8 cellular contexts compared by ENCODE assay signal in genomic region chr5:171419663-171420428, GRCh38. TPM values are rescaled to one million over a fixed set of nuclear protein-coding genes. Genes with fewer than 3 reads are reported as not detected.
DNase-seq lines count a peak whose midpoint lies in the region; ATAC-seq and TF ChIP-seq lines count a peak whose summit lies in the region.

No MANE protein-coding gene starts in this region.

- no peak overlapping the region for H3K9ac ChIP-seq in SK-N-SH

- H3K9me2 ChIP-seq in SK-N-SH, result no peaks in the 10 kb centered on the region

- TF ChIP-seq RAD21 in SK-N-SH (IDR thresholded peaks at IDR 0.05; ENCODE audit: low read length), result no peak

- H3K79me2 ChIP-seq in SK-N-SH (ENCODE audit: insufficient read depth), result no peaks in the 10 kb centered on the region

- TF ChIP-seq EP300 in SK-N-SH (IDR thresholded peaks at IDR 0.05; ENCODE audit: borderline replicate concordance in 1 of 2, low read depth in 1 of 2, low read length in 1 of 2) (no peak), transverse colon (IDR thresholded peaks at IDR 0.05; ENCODE audit: low read depth) (no peak)

- H2AFZ ChIP-seq in SK-N-SH (ENCODE audit: low read depth), result no peak overlapping the region

- H3K27me3 Mint-ChIP-seq in effector memory CD8-positive, alpha-beta T cell, result peaks cover 18 to 44% of the 10 kb centered on the region in 2 donors

- peak; percentile 76 for DNase-seq in SK-N-SH
- DNase-seq in SW480 (ENCODE audit: low spot score), result peak; percentile 77
- DNase-seq in effector memory CD8-positive, alpha-beta T cell, result peak in 2 of 3 experiments; percentile 18 to 19
- DNase-seq in transverse colon, result peak; percentile 13
- DNase-seq in effector CD4-positive, alpha-beta T cell, result no peak

- H3K4me3 ChIP-seq in SK-N-SH (ENCODE audit: low read depth in 2 of 2, low read length in 1 of 2) (peak overlapping the region; percentile 47 to 58; a peak in 3 of 4 replicates), mesodermal cell (ENCODE audit: extremely low read depth, insufficient read depth, low read length, poor library complexity, severe bottlenecking) (peak overlapping the region; percentile 49), transverse colon (peak overlapping the region in 3 of 4 donors; percentile 23 to 48 (median 40))

- ATAC-seq in SK-N-SH treated with all-trans-retinoic acid at 6 μM for 48 hours (no peak; the same call in 2 of the 3 replicates), HG03025 (IDR thresholded peaks at IDR 0.05; ENCODE audit: low FRiP score, unreplicated experiment) (peak; percentile 32)
- ATAC-seq in effector memory CD8-positive, alpha-beta T cell (replicated peaks), result peak; percentile 54

- H3K9me3 Mint-ChIP-seq in effector memory CD8-positive, alpha-beta T cell, result no peaks in the 10 kb centered on the region

- no peaks in the 10 kb centered on the region for H3K27me3 ChIP-seq in SK-N-SH (ENCODE audit: insufficient read depth)
- H3K27me3 ChIP-seq in transverse colon, result peaks cover 29% of the 10 kb centered on the region

- H3K9me3 ChIP-seq in SK-N-SH (no peaks in the 10 kb centered on the region), mesodermal cell (ENCODE audit: control insufficient read depth, low read length) (no peaks in the 10 kb centered on the region), transverse colon (no peaks in the 10 kb centered on the region)

- WGBS in SK-N-SH (ENCODE audit: low lambda C conversion rate), result 23% methylated on average over 9 of the region's 99 CpGs
- WGBS in mesodermal cell (ENCODE audit: insufficient coverage in 2 of 2), 2 experiments, result 0 to 1% methylated on average over 71 to 88 of the region's 99 CpGs
- 2% methylated on average over 26 of the region's 99 CpGs; no CpG with 5 or more reads in 1 of the 2 donors for WGBS in transverse colon (ENCODE audit: low coverage in 1 of 2), 2 donors

- in situ Hi-C loops in transverse colon (cut with MboI; ENCODE audit: low pct_ligation_motif_present in 1 of 4, low pct_unique_long_range_greater_than_20kb in 1 of 4, low sequenced_read_pairs in 3 of 4), result loop anchor here (10.0 to 25.0 kb wide), 3 partner anchors 485 to 617 kb away; no protein-coding TSS in a partner anchor

- H3K36me3 ChIP-seq in SK-N-SH (replicated peaks in 1 of 2; ENCODE audit: control insufficient read depth in 1 of 2, insufficient read depth in 2 of 2, low read length in 1 of 2) (peaks cover 0 to 4% of the 10 kb centered on the region in 2 experiments), mesodermal cell (ENCODE audit: control insufficient read depth, insufficient read depth, low read length) (no peaks in the 10 kb centered on the region), transverse colon (no peaks in the 10 kb centered on the region)

- 0 out of 2 replicates have a peak overlapping the region, but pooled peaks have one; percentile 15 for H3K4me2 ChIP-seq in SK-N-SH

- H3K4me1 Mint-ChIP-seq in effector memory CD8-positive, alpha-beta T cell (ENCODE audit: low read depth in 2 of 2), result peaks cover 5 to 6% of the 10 kb centered on the region in 2 donors

- no peak overlapping the region for H3K27ac Mint-ChIP-seq in effector memory CD8-positive, alpha-beta T cell

- H3K4me3 Mint-ChIP-seq in effector memory CD8-positive, alpha-beta T cell, result peak overlapping the region; percentile 67 to 77

- CTCF ChIA-PET in SK-N-SH (lab: Yijun Ruan, JAX), result interaction anchor here (0.6 to 5.4 kb wide), 45 partner anchors 9 to 675 kb away, joined by 3 to 122 read pairs (median 6); partner anchors contain the start of gene FBXW11

- TF ChIP-seq POLR2A in transverse colon (IDR thresholded peaks at IDR 0.05), result no peak

- peaks cover 0 to 32% of the 10 kb centered on the region in 2 experiments; a peak in 1 of 4 replicates for H3K4me1 ChIP-seq in SK-N-SH (ENCODE audit: control insufficient read depth in 1 of 2, insufficient read depth in 2 of 2, low read depth in 1 of 2, low read length in 1 of 2)
- peaks cover 17% of the 10 kb centered on the region for H3K4me1 ChIP-seq in mesodermal cell (ENCODE audit: control insufficient read depth, insufficient read depth, low read length, poor library complexity, severe bottlenecking)
- H3K4me1 ChIP-seq in transverse colon, result peaks cover 19 to 30% (median 27%) of the 10 kb centered on the region in 4 donors

- no peak for TF ChIP-seq CTCF in SK-N-SH (IDR thresholded peaks at IDR 0.05)
- TF ChIP-seq CTCF in transverse colon (IDR thresholded peaks at IDR 0.05), result no peak

- peaks cover 36% of the 10 kb centered on the region for H3F3A ChIP-seq in SK-N-SH (replicated peaks; ENCODE audit: insufficient read depth)

- intact Hi-C loops in transverse colon (cut with DNase I; ENCODE audit: low total_unique reads), result loop anchor here (2.0 kb wide), 1 partner anchor 491 kb away; no protein-coding TSS in a partner anchor

- H4K20me1 ChIP-seq in SK-N-SH (ENCODE audit: insufficient read depth), result peaks cover 58% of the 10 kb centered on the region

- H3K36me3 Mint-ChIP-seq in effector memory CD8-positive, alpha-beta T cell (ENCODE audit: insufficient read depth), result peaks cover 24% of the 10 kb centered on the region

- POLR2A ChIA-PET in SK-N-SH (lab: Yijun Ruan, JAX), result no interaction called here

- no peak overlapping the region for H3K27ac ChIP-seq in SK-N-SH (ENCODE audit: low read depth in 2 of 2, low read length in 1 of 2)
- H3K27ac ChIP-seq in mesodermal cell (ENCODE audit: low read depth, low read length, severe bottlenecking), result no peak overlapping the region
- peak overlapping the region in 1 of 4 donors; percentile 20 for H3K27ac ChIP-seq in transverse colon

TF ChIP-seq in SK-N-SH, 30 proteins besides CTCF, POLR2A, EP300 and RAD21:
- TF ChIP-seq POLR2AphosphoS5 (IDR thresholded peaks at IDR 0.05; ENCODE audit: low read depth, low read length) (no peak), SMC3 (IDR thresholded peaks at IDR 0.05; ENCODE audit: low read depth, low read length) (no peak), IRF3 (IDR thresholded peaks at IDR 0.05; ENCODE audit: low read depth, low read length) (no peak), FOXM1 (IDR thresholded peaks at IDR 0.05; ENCODE audit: low read depth) (no peak), JUND (IDR thresholded peaks at IDR 0.05) (no peak), SIN3A (IDR thresholded peaks at IDR 0.05; ENCODE audit: borderline replicate concordance, low read depth, low read length) (no peak)

TF ChIP-seq in SK-N-SH treated with all-trans-retinoic acid at 6 μM for 48 hours, 23 proteins besides CTCF, POLR2A, EP300 and RAD21:
- TF ChIP-seq RARB (CRISPR knock-in tag; IDR thresholded peaks at IDR 0.05) (no peak), GLIS3 (CRISPR knock-in tag; IDR thresholded peaks at IDR 0.05) (no peak), ZNF565 (CRISPR knock-in tag; conservative IDR thresholded peaks at IDR 0.05; ENCODE audit: low read depth) (no peak), ARNTL (CRISPR knock-in tag; IDR thresholded peaks at IDR 0.05; ENCODE audit: borderline replicate concordance, low read depth) (no peak), CREB5 (CRISPR knock-in tag; IDR thresholded peaks at IDR 0.05; ENCODE audit: low read depth) (no peak), CSDC2 (CRISPR knock-in tag; IDR thresholded peaks at IDR 0.05) (no peak), ZNF8 (CRISPR knock-in tag; IDR thresholded peaks at IDR 0.05) (no peak), ZNF70 (CRISPR knock-in tag; IDR thresholded peaks at IDR 0.05) (no peak), TSHZ2 (CRISPR knock-in tag; IDR thresholded peaks at IDR 0.05) (no peak), ESRRG (CRISPR knock-in tag; IDR thresholded peaks at IDR 0.05) (no peak)

RNA-seq across cellular contexts. Expression of gene FGF18, which starts 0.4 kb away (rescaled TPM):
- 0.67 and 0.89 TPM in 2 replicates for polyA plus RNA-seq in SK-N-SH (2012; rRNA removed)
- 0.44 and 0.51 TPM in 2 replicates for polyA plus RNA-seq in SK-N-SH (2012; cell fraction: cytosol; rRNA removed)
- 0.70 and 1.2 TPM in 2 replicates for polyA plus RNA-seq in SK-N-SH (2012; cell fraction: nucleus; rRNA removed)
- polyA plus RNA-seq in mesodermal cell (2013, experiment 1 of 2), result 0.22 TPM
- 0.30 TPM for polyA plus RNA-seq in mesodermal cell (2013, experiment 2 of 2)
- under 1 TPM in 2 of 4 donors, not detected in 2; 0.14 to 0.32 TPM for total RNA-seq in transverse colon

RNA-seq across cellular contexts. Expression of gene NPM1, which starts 32.2 kb away (rescaled TPM):
- 601 and 4,764 TPM in 2 replicates for polyA plus RNA-seq in SK-N-SH (2012; rRNA removed)
- polyA plus RNA-seq in SK-N-SH (2012; cell fraction: cytosol; rRNA removed), result 831 and 5,787 TPM in 2 replicates
- polyA plus RNA-seq in SK-N-SH (2012; cell fraction: nucleus; rRNA removed), result 180 and 3,140 TPM in 2 replicates
- 2,493 TPM for polyA plus RNA-seq in mesodermal cell (2013, experiment 1 of 2)
- polyA plus RNA-seq in mesodermal cell (2013, experiment 2 of 2), result 2,739 TPM
- total RNA-seq in transverse colon, result 1,000 to 10,000 TPM in 1 of 4 donors, 100 to 1,000 TPM in 3; 279 to 2,349 (median 380) TPM
